9 cellular contexts compared by ENCODE assay signal in the genomic region with DNA sequence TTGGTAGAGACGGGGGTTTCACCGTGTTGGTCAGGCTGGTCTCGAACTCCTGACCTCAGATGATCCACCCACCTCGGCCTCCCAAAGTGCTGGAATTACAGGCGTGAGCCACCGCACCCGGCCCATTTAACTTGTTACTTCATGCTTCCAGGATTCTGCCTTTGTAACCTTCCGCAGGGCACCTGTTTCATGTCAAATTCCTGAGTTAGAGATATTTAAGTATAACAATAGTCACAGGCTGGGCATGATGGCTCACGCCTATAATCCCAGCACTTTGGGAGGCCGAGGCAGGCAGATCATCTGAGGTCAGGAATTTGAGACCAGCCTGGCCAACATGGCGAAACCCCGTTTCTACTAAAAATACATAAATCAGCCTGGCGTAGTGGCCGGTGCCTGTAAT. TPM values are rescaled to one million over a fixed set of nuclear protein-coding genes. Genes with fewer than 3 reads are reported as not detected.
"Had no signal": no experiment of that assay in that cellular context is flagged by ENCODE, and none has a peak within 500 bp of the region (broad histone marks: within the 10 kb centered on the region; RNA-seq: fewer than 3 reads in every experiment).

No MANE protein-coding gene starts in this region.

RNA-seq across cellular contexts. Expression of a gene that starts 30.8 kb away (rescaled TPM):
- total RNA-seq: mesothelial cell of epicardium, myocyte, prostate gland, right cardiac atrium, uterus had no signal
- polyA plus RNA-seq: heart left ventricle, immature natural killer cell, liver, neural cell, right cardiac atrium had no signal
